ENCODE assay signal across 13 cellular contexts in the genomic region with DNA sequence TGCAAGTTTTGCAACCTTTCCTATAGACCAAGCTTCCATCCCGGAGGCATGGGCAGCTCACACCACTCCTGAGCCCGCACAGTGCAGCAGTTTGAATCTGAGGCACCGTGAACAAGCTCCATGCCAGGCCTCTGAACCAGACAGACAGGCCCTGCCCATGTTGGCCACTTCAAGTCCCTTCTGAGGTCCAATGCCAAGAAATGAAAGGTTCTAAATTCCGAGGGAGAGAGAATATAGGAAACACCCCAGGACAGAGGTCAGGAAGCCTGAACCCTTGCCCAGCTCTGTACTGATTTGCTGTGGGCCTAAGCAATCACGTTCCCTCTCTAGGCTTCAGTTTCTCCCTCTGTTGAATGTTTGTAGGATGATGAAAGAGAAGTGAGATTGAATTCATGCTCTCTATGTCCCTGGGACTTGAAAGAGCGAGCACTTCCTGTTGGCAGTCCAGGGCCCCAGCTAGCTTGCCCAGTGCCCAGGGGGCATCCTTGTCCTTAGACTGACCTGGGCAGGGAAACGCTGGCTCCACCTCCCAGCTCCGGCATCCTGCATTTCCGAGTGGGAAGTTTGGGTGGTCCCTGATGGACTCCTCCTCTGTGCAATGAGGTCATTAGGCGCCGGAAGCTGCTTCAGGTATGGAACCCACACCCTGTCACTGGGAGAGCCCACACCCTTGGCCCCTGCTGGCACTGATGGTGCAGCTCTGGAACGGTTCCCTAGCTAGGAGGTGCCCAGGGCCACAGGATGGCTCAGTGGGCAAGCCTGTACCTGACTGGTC.
DNase-seq lines count a peak whose midpoint lies in the region; ATAC-seq, FAIRE-seq and TF ChIP-seq lines count a peak whose summit lies in the region.
"Had no signal": no experiment of that assay in that cellular context is flagged by ENCODE, and none has a peak within 500 bp of the region (broad histone marks: within the 10 kb centered on the region; RNA-seq: fewer than 3 reads in every experiment).

No MANE protein-coding gene starts in this region.

- H3K27me3 Mint-ChIP-seq in activated CD8-positive, alpha-beta T cell treated with anti-CD3 and anti-CD28 coated beads for 36 hours = no peaks in the 10 kb centered on the region

- H3K4me2 ChIP-seq in PC-3 (ENCODE audit: low read length) = no peak overlapping the region

- POLR2A ChIA-PET in PC-3 (lab: Charles Lee; ENCODE audit: unreplicated experiment) = no interaction called here
- POLR2A ChIA-PET in activated CD8-positive, alpha-beta T cell treated with anti-CD3 and anti-CD28 coated beads for 36 hours (lab: Charles Lee) = interaction anchor here (0.6 kb wide), 1 partner anchor 28 kb away, joined by 4 read pairs; no protein-coding TSS in a partner anchor

- H4K20me1 ChIP-seq in PC-3 (ENCODE audit: low read length) = no peaks in the 10 kb centered on the region

- H3K36me3 ChIP-seq in esophagus squamous epithelium (no peaks in the 10 kb centered on the region), pancreas (no peaks in the 10 kb centered on the region), PC-3 (ENCODE audit: low read depth, low read length) (no peaks in the 10 kb centered on the region)

- H3K4me1 ChIP-seq in esophagus squamous epithelium (peaks cover 15 to 82% (median 55%) of the 10 kb centered on the region in 3 donors), pancreas (no peaks in the 10 kb centered on the region), PC-3 (ENCODE audit: insufficient read depth, low read length) (no peaks in the 10 kb centered on the region)

- no peak overlapping the region for H3K27ac Mint-ChIP-seq in activated CD8-positive, alpha-beta T cell treated with anti-CD3 and anti-CD28 coated beads for 36 hours

- no peak overlapping the region for H3K4me3 Mint-ChIP-seq in activated CD8-positive, alpha-beta T cell treated with anti-CD3 and anti-CD28 coated beads for 36 hours
- H3K4me3 Mint-ChIP-seq: neural crest cell had no signal

- TF ChIP-seq CTCF in esophagus squamous epithelium (IDR thresholded peaks at IDR 0.05) (no peak), pancreas (IDR thresholded peaks at IDR 0.05) (no peak), PC-3 (conservative IDR thresholded peaks at IDR 0.05; ENCODE audit: low read depth, low read length) (no peak)
- no peak for TF ChIP-seq CTCF in activated CD8-positive, alpha-beta T cell treated with anti-CD3 and anti-CD28 coated beads for 36 hours (IDR thresholded peaks at IDR 0.05)

- 38 to 48% methylated on average over 7 of the region's 12 CpGs for WGBS in esophagus squamous epithelium, 2 donors
- 64 to 71% methylated on average over 12 of the region's 12 CpGs for WGBS in pancreas, 2 donors

- no peaks in the 10 kb centered on the region for H3K79me2 ChIP-seq in PC-3 (ENCODE audit: low read length)

- no peaks in the 10 kb centered on the region for H3K9me3 Mint-ChIP-seq in activated CD8-positive, alpha-beta T cell treated with anti-CD3 and anti-CD28 coated beads for 36 hours
- H3K9me3 Mint-ChIP-seq: neural crest cell had no signal

- no peaks in the 10 kb centered on the region for H3K36me3 Mint-ChIP-seq in activated CD8-positive, alpha-beta T cell treated with anti-CD3 and anti-CD28 coated beads for 36 hours (ENCODE audit: low read depth)

- peak; percentile 31 for DNase-seq in Daoy (ENCODE audit: low read depth)
- peak; percentile 61 for DNase-seq in RPMI7951 (ENCODE audit: low read depth)
- DNase-seq in esophagus squamous epithelium (lab: John Stamatoyannopoulos, UW) = no peak
- DNase-seq in pancreas = peak in 1 of 6 donors; percentile 25
- DNase-seq in H54 (ENCODE audit: insufficient read length, low spot score) = no peak
- DNase-seq in AG08395 (ENCODE audit: low spot score) = no peak
- DNase-seq in PC-3 = no peak
- no peak for DNase-seq in activated CD8-positive, alpha-beta T cell treated with anti-CD3 and anti-CD28 coated beads for 36 hours
- DNase-seq: activated naive CD4-positive, alpha-beta T cell treated with Interleukin-2 at 50 U/mL for 16 hours; hypothalamus; NCI-H2171 had no signal

- TF ChIP-seq POLR2A in esophagus squamous epithelium (IDR thresholded peaks at IDR 0.05) (no peak), H54 (IDR thresholded peaks at IDR 0.05; ENCODE audit: low read depth, low read length) (no peak)

- no peaks in the 10 kb centered on the region for H3K9me2 ChIP-seq in PC-3 (replicated peaks; ENCODE audit: low read length)

- H2AFZ ChIP-seq in PC-3 (ENCODE audit: low read length) = no peak overlapping the region

- FAIRE-seq in pancreas (lab: Jason Lieb, UNC) (no peak), H54 (lab: Jason Lieb, UNC) (no peak)

- H3K4me1 Mint-ChIP-seq in activated CD8-positive, alpha-beta T cell treated with anti-CD3 and anti-CD28 coated beads for 36 hours (ENCODE audit: low read depth) = no peaks in the 10 kb centered on the region

- peak overlapping the region; percentile 79 to 86 (median 82) for H3K27ac ChIP-seq in esophagus squamous epithelium
- H3K27ac ChIP-seq in pancreas = peak overlapping the region in 2 of 4 donors; percentile 28 to 33
- no peak overlapping the region for H3K27ac ChIP-seq in PC-3 (ENCODE audit: low read length)
- H3K27ac ChIP-seq: SK-N-MC had no signal

- CTCF ChIA-PET in PC-3 (lab: Charles Lee) = no interaction called here
- CTCF ChIA-PET in activated CD8-positive, alpha-beta T cell treated with anti-CD3 and anti-CD28 coated beads for 36 hours (lab: Charles Lee) = interaction anchor here (0.6 kb wide), 1 partner anchor 21 kb away, joined by 3 read pairs; no protein-coding TSS in a partner anchor

- H3K9ac ChIP-seq in PC-3 (ENCODE audit: low read length) = no peak overlapping the region

- BruUV-seq in PC-3 (replicated peaks; lab: Mats Ljungman, UMichigan) = no TSS peak

- intact Hi-C loops in esophagus squamous epithelium (cut with DNase I) (no loop called here), pancreas (cut with DNase I) (no loop called here), PC-3 (cut with micrococcal nuclease) (no loop called here)
- intact Hi-C loops in activated CD8-positive, alpha-beta T cell treated with anti-CD3 and anti-CD28 coated beads for 36 hours (cut with micrococcal nuclease) = loop anchor here (10.0 kb wide), 1 partner anchor 114 kb away; no protein-coding TSS in a partner anchor

- H3F3A ChIP-seq in PC-3 (ENCODE audit: low read length, unreplicated experiment) = no peaks in the 10 kb centered on the region

- ATAC-seq in pancreas (peak in 3 of 4 donors; percentile 44 to 63 (median 58)), PC-3 (no peak)
- no peak for ATAC-seq in activated CD8-positive, alpha-beta T cell treated with anti-CD3 and anti-CD28 coated beads for 36 hours

- H3K4me3 ChIP-seq in esophagus squamous epithelium (no peak overlapping the region), pancreas (no peak overlapping the region), PC-3 (ENCODE audit: low read length) (no peak overlapping the region)
- H3K4me3 ChIP-seq: SK-N-MC had no signal

- H3K9me3 ChIP-seq in esophagus squamous epithelium (no peaks in the 10 kb centered on the region), pancreas (no peaks in the 10 kb centered on the region), PC-3 (ENCODE audit: low read length) (no peaks in the 10 kb centered on the region)

- H3K27me3 ChIP-seq in esophagus squamous epithelium = no peaks in the 10 kb centered on the region
- no peaks in the 10 kb centered on the region for H3K27me3 ChIP-seq in pancreas
- H3K27me3 ChIP-seq in PC-3 (ENCODE audit: low read length) = no peaks in the 10 kb centered on the region

Comparison
In these comparisons a context has a peak if more than half of its experiments do, and no peak if none do; other contexts are left out.
1. DNase-seq: peak in Daoy (single experiment) and RPMI7951 (single experiment); none in esophagus squamous epithelium (single experiment), H54 (single experiment), AG08395 (single experiment), PC-3 (single experiment) and activated CD8-positive, alpha-beta T cell treated with anti-CD3 and anti-CD28 coated beads for 36 hours (single experiment).
2. ATAC-seq: peak in pancreas (3 of 4); none in PC-3 (single experiment) and activated CD8-positive, alpha-beta T cell treated with anti-CD3 and anti-CD28 coated beads for 36 hours (single experiment).